ENCODE assay signal across 22 cellular contexts in the genomic region with DNA sequence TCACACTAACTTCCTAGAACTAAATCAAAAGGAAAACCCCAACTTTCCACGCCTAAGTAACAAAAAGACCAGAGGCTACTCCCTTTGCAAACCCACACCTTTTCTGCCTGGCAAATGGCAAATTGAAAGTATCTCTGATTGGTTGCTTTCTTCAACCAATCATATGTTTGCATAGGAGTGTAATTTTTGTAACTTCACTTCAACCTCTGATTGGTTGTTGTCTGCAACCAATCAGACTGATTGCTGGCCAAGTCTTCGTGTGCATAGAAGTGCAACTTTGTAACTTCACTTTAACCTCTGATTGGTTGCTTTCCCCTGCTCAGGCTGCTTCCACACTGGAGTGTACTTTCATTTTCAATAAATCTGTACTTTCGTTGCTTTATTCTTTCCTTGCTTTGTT. TPM values are rescaled to one million over a fixed set of nuclear protein-coding genes. Genes with fewer than 3 reads are reported as not detected.
DNase-seq lines count a peak whose midpoint lies in the region; ATAC-seq and TF ChIP-seq lines count a peak whose summit lies in the region.
"Had no signal": no experiment of that assay in that cellular context is flagged by ENCODE, and none has a peak within 500 bp of the region (broad histone marks: within the 10 kb centered on the region; RNA-seq: fewer than 3 reads in every experiment).

No MANE protein-coding gene starts in this region.

- DNase-seq in GM13976 (ENCODE audit: low spot score) (peak; percentile 1), NAMALWA (ENCODE audit: low spot score) (peak; percentile 91), fibroblast of gingiva (ENCODE audit: low read depth) (peak; percentile 52), pons (ENCODE audit: low spot score) (peak; percentile 9), psoas muscle (no peak), cerebellum (ENCODE audit: low spot score) (no peak), kidney tubule cell (ENCODE audit: low spot score) (no peak)
- DNase-seq: activated CD4-positive, CD25-positive, alpha-beta regulatory T cell; activated naive CD8-positive, alpha-beta T cell treated with anti-CD3 and anti-CD28 coated beads for 36 hours; body of pancreas; mammary epithelial cell; MG63; naive thymus-derived CD8-positive, alpha-beta T cell; NCI-H2029 treated with DMSO at 0.1 percent for 48 hours; posterior cingulate gyrus; SHP77 treated with DMSO at 0.1 percent for 48 hours; stimulated activated CD8-positive, alpha-beta memory T cell treated with anti-CD3 and anti-CD28 coated beads, Interleukin-4, amount 100 ng/mL, for 48 hours; T-helper 17 cell had no signal

- in situ Hi-C loops in GM13976 (cut with MboI; ENCODE audit: low sequenced_read_pairs, unreplicated experiment), result no loop called here

- no peaks in the 10 kb centered on the region for H3K9me3 ChIP-seq in psoas muscle

- no peak overlapping the region for H3K27ac ChIP-seq in psoas muscle
- H3K27ac ChIP-seq: body of pancreas, skin epidermis had no signal

- intact Hi-C loops in psoas muscle (cut with DNase I), result no loop called here

- no peak for ATAC-seq in psoas muscle
- ATAC-seq: body of pancreas; HepG2; naive thymus-derived CD8-positive, alpha-beta T cell; T-helper 17 cell had no signal

- H3K36me3 ChIP-seq in psoas muscle (ENCODE audit: insufficient read depth in 1 of 2, low read depth in 1 of 2), result no peaks in the 10 kb centered on the region
- H3K36me3 ChIP-seq: MG63 had no signal

- TF ChIP-seq CTCF in GM13976 (IDR thresholded peaks at IDR 0.05; ENCODE audit: borderline replicate concordance, control extremely low read depth, extremely low read depth, insufficient read depth, missing control alignments), result no peak
- TF ChIP-seq CTCF in psoas muscle (IDR thresholded peaks at IDR 0.05), result no peak

- no peaks in the 10 kb centered on the region for H3K4me1 ChIP-seq in psoas muscle
- H3K4me1 ChIP-seq: body of pancreas had no signal

- H3K4me3 ChIP-seq in psoas muscle, result no peak overlapping the region
- H3K4me3 ChIP-seq: body of pancreas, MG63, skin epidermis had no signal

- peaks cover 0 to 4% (median under 1%) of the 10 kb centered on the region in 3 donors for H3K27me3 ChIP-seq in psoas muscle (ENCODE audit: insufficient read depth in 3 of 3, low read length in 2 of 3)
- H3K27me3 ChIP-seq: body of pancreas, MG63 had no signal

- WGBS in psoas muscle, 3 donors, result 55 to 65% (median 60%) methylated on average over 3 of the region's 3 CpGs

RNA-seq across cellular contexts. Expression of a gene that starts 36.9 kb away (rescaled TPM):
- total RNA-seq in psoas muscle (100 to 1,000 TPM; 198 to 956 (median 431) TPM), cerebellum (2.1 TPM)
- 100 to 1,000 TPM in 1 of 3 donors, 10 to 100 TPM in 2; 58.1 to 101 (median 58.3) TPM for polyA plus RNA-seq in psoas muscle
- total RNA-seq: HepG2; naive thymus-derived CD8-positive, alpha-beta T cell had no signal
- polyA plus RNA-seq: HepG2 had no signal

RNA-seq across cellular contexts. Expression of a gene that starts 48.8 kb away (rescaled TPM):
- total RNA-seq in psoas muscle (not detected), cerebellum (0.18 TPM)
- not detected for polyA plus RNA-seq in psoas muscle
- total RNA-seq: activated naive CD8-positive, alpha-beta T cell treated with anti-CD3 and anti-CD28 coated beads for 36 hours; body of pancreas; HepG2; naive thymus-derived CD8-positive, alpha-beta T cell; NCI-H460; subcutaneous adipose tissue; T-helper 17 cell had no signal
- polyA plus RNA-seq: HepG2; naive thymus-derived CD8-positive, alpha-beta T cell had no signal

Comparison
In these comparisons a context has a peak if more than half of its experiments do, and no peak if none do; other contexts are left out.
1. DNase-seq: peak in GM13976 (single experiment), NAMALWA (single experiment), fibroblast of gingiva (single experiment) and pons (single experiment); none in psoas muscle (0 of 2), cerebellum (single experiment) and kidney tubule cell (single experiment).
2. RNA of a gene that starts 36.9 kb away (total RNA-seq): 198 to 956 TPM in psoas muscle; 2.1 TPM in cerebellum (single experiment); every median in the first group is over 10 times any median in the second.